13 cellular contexts compared by ENCODE assay signal in genomic region chrX:153055827-153056748, GRCh38. TPM values are rescaled to one million over a fixed set of nuclear protein-coding genes. Genes with fewer than 3 reads are reported as not detected.
A peak's percentile ranks its signal among the peaks of the same experiment; 100 is the strongest.
DNase-seq lines count a peak whose midpoint lies in the region; ATAC-seq and TF ChIP-seq lines count a peak whose summit lies in the region.
"Had no signal": no experiment of that assay in that cellular context is flagged by ENCODE, and none has a peak within 500 bp of the region (broad histone marks: within the 10 kb centered on the region; RNA-seq: fewer than 3 reads in every experiment).

PNMA3 (plus strand) TSS chrX:153056470; CDS start chrX:153057056, 586 bp downstream.

- in situ Hi-C loops in Panc1 (cut with HindIII; ENCODE audit: low pct_unique_long_range_greater_than_20kb, low sequenced_read_pairs), result no loop called here

- CTCF ChIA-PET in Panc1 (lab: Charles Lee), result no interaction called here

- H3K4me1 ChIP-seq in Panc1 (ENCODE audit: control insufficient read depth, insufficient read depth, low read length), result no peaks in the 10 kb centered on the region
- peaks cover 3% of the 10 kb centered on the region; the same call in 1 of the 2 replicates for H3K4me1 ChIP-seq in iPS DF 6.9 (ENCODE audit: control insufficient read depth, insufficient read depth, low read length)

- no CpG with 5 or more reads among the region's 82 CpGs for WGBS in iPS DF 6.9 (ENCODE audit: insufficient coverage, insufficient read length)

- intact Hi-C loops in Panc1 (cut with micrococcal nuclease; ENCODE audit: unreplicated experiment) (no loop called here), posterior vena cava (cut with DNase I) (no loop called here)

- H3K27ac ChIP-seq in Panc1 (ENCODE audit: low read length) (no peak within 1 kb of the TSS), iPS DF 6.9 (ENCODE audit: low read length) (no peak within 1 kb of the TSS)
- H3K27ac ChIP-seq: 22Rv1 had no signal

- no peak for TF ChIP-seq CTCF in Panc1 (IDR thresholded peaks at IDR 0.05)
- TF ChIP-seq CTCF in GM10266 (IDR thresholded peaks at IDR 0.05; ENCODE audit: control insufficient read depth, insufficient read depth, low read depth, missing control alignments), result no peak

- BruUV-seq in Panc1 (replicated peaks; lab: Mats Ljungman, UMichigan), result no TSS peak

- DNase-seq in DMS 273 (lab: John Stamatoyannopoulos, UW; ENCODE audit: unreplicated experiment) (peak; percentile 67), DMS 273 treated with DMSO at 0.1 percent for 48 hours (lab: John Stamatoyannopoulos, UW) (no peak), Panc1 (ENCODE audit: low read depth, low spot score) (no peak), iPS DF 6.9 (ENCODE audit: low read depth, low spot score) (no peak), posterior vena cava (ENCODE audit: low spot score) (peak; percentile 75), GM10266 (ENCODE audit: extremely low spot score) (no peak), T-helper 1 cell (no peak), UCSD-AML1 (lab: John Stamatoyannopoulos, UW; ENCODE audit: unreplicated experiment) (no peak)
- DNase-seq: activated CD4-positive, CD25-positive, alpha-beta regulatory T cell; activated naive CD4-positive, alpha-beta T cell treated with Interleukin-2 at 50 U/mL for 16 hours; effector memory CD4-positive, alpha-beta T cell; hippocampal formation had no signal

- H3K36me3 ChIP-seq in Panc1 (ENCODE audit: control insufficient read depth, insufficient read depth, low read length), result no peaks in the 10 kb centered on the region
- no peaks in the 10 kb centered on the region for H3K36me3 ChIP-seq in iPS DF 6.9 (ENCODE audit: control insufficient read depth, insufficient read depth, low read length)

- H3K27me3 ChIP-seq in Panc1 (ENCODE audit: control insufficient read depth, insufficient read depth, low read length) (peaks cover 16% of the 10 kb centered on the region), iPS DF 6.9 (ENCODE audit: control insufficient read depth, insufficient read depth, low read length) (no peaks in the 10 kb centered on the region; the same call in 1 of the 2 replicates)

- peak; percentile 72; the same call in 1 of the 2 replicates for ATAC-seq in Panc1

- POLR2A ChIA-PET in Panc1 (lab: Charles Lee), result interaction anchor here (0.7 kb wide), 1 partner anchor 53 kb away, joined by 5 read pairs; no protein-coding TSS in a partner anchor

- H3K9me3 ChIP-seq in Panc1 (ENCODE audit: control insufficient read depth, insufficient read depth, low read depth, low read length) (no peaks in the 10 kb centered on the region), iPS DF 6.9 (ENCODE audit: control insufficient read depth, insufficient read depth, low read length) (no peaks in the 10 kb centered on the region)

- 0 out of 4 replicates have a peak within 1 kb of the TSS, but pooled peaks of 1 of the 2 experiments have one; percentile 5 for H3K4me3 ChIP-seq in Panc1 (ENCODE audit: low read depth in 2 of 2, low read length in 2 of 2)
- H3K4me3 ChIP-seq in iPS DF 6.9 (ENCODE audit: low read length), result peak within 1 kb of the TSS; percentile 31; the same call in 1 of the 2 replicates

RNA-seq across cellular contexts. Expression of gene PNMA3, which starts in this region (rescaled TPM):
- 0.41 TPM for total RNA-seq in Panc1 (2021; ENCODE audit: unreplicated experiment)
- 0.74 TPM for polyA plus RNA-seq in Panc1 (2012; ENCODE audit: insufficient read length)
- under 1 TPM in 1 of 2 donors, not detected in 1; 0.14 TPM for total RNA-seq in posterior vena cava

Comparison
In these comparisons a context has a peak if more than half of its experiments do, and no peak if none do; other contexts are left out.
1. Peak in ATAC-seq in Panc1; RNA of the gene not detected or under 1 TPM.
2. Peak in DNase-seq in posterior vena cava; RNA of the gene not detected or under 1 TPM.